Comparison of ENCODE assay signal across 27 cellular contexts in the genomic region with DNA sequence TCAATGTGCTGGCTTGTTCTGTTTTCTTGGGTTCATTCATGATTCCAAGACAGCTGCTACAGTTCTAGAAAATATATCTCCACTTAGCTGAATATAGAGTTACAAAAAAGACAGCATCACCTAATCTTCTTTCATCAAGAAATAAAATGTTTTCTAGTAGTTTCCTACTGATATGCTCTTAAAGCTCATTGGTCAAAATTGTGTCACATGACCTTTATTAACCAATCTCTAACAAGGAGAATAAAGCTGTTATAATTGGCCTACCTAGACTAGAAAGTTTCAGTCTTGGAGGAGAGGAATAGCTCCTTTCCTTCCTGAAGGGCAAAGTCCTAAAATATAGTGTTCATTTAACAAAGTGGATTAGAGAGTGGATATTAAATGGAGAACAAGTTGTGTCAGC. TPM values are rescaled to one million over a fixed set of nuclear protein-coding genes. Genes with fewer than 3 reads are reported as not detected.
"Had no signal": no experiment of that assay in that cellular context is flagged by ENCODE, and none has a peak within 500 bp of the region (broad histone marks: within the 10 kb centered on the region; RNA-seq: fewer than 3 reads in every experiment).

No MANE protein-coding gene starts in this region.

- FAIRE-seq: small intestine had no signal

- ATAC-seq: natural killer cell; psoas muscle; right cardiac atrium; right lobe of liver; stimulated activated effector memory CD8-positive, alpha-beta T cell treated with anti-CD3 and anti-CD28 coated beads, Interleukin-12 subunit alpha, Interleukin-12 subunit beta, amount 100 ng/mL, for 72 hours; stimulated activated naive B cell treated with anti-CD40 and anti-IgM and Interleukin-4, amounts not matched to agents 10 μg/mL and 1 μg/mL and 100 μg/mL, for 72 hours; upper lobe of right lung had no signal

- H3K4me3 ChIP-seq: neural progenitor cell, ovary, psoas muscle, right lobe of liver, sigmoid colon, stomach, testis, tibial artery, transverse colon, upper lobe of right lung, vagina had no signal

- H3K4me1 ChIP-seq: parathyroid adenoma, psoas muscle, right lobe of liver, testis, upper lobe of right lung, vagina had no signal

- H3K27ac Mint-ChIP-seq: natural killer cell; progenitor cell of endocrine pancreas; stimulated activated effector memory CD8-positive, alpha-beta T cell treated with anti-CD3 and anti-CD28 coated beads, Interleukin-12 subunit alpha, Interleukin-12 subunit beta, amount 100 ng/mL, for 72 hours; stimulated activated naive B cell treated with anti-CD40 and anti-IgM and Interleukin-4, amounts not matched to agents 10 μg/mL and 1 μg/mL and 100 μg/mL, for 72 hours; stimulated activated naive CD8-positive, alpha-beta T cell treated with anti-CD3 and anti-CD28 coated beads, Interleukin-15, Interleukin-2, amounts not matched to agents 100 ng/mL and 50 ng/mL, for 24 hours; type B pancreatic cell had no signal

- H3K4me1 Mint-ChIP-seq: natural killer cell; stimulated activated effector memory CD8-positive, alpha-beta T cell treated with anti-CD3 and anti-CD28 coated beads, Interleukin-12 subunit alpha, Interleukin-12 subunit beta, amount 100 ng/mL, for 72 hours; stimulated activated naive B cell treated with anti-CD40 and anti-IgM and Interleukin-4, amounts not matched to agents 10 μg/mL and 1 μg/mL and 100 μg/mL, for 72 hours had no signal

- H3K79me2 ChIP-seq: parathyroid adenoma had no signal

- H3K27me3 ChIP-seq: neural progenitor cell, ovary, right lobe of liver, sigmoid colon, stomach, testis, tibial artery, transverse colon, upper lobe of right lung, vagina had no signal

- H2AFZ ChIP-seq: neural progenitor cell, parathyroid adenoma had no signal

- H3K36me3 ChIP-seq: neural progenitor cell, ovary, right lobe of liver, sigmoid colon, stomach, tibial artery, transverse colon, upper lobe of right lung, vagina had no signal

- H3K36me3 Mint-ChIP-seq: natural killer cell; stimulated activated effector memory CD8-positive, alpha-beta T cell treated with anti-CD3 and anti-CD28 coated beads, Interleukin-12 subunit alpha, Interleukin-12 subunit beta, amount 100 ng/mL, for 72 hours; stimulated activated naive B cell treated with anti-CD40 and anti-IgM and Interleukin-4, amounts not matched to agents 10 μg/mL and 1 μg/mL and 100 μg/mL, for 72 hours had no signal

- H3K4me3 Mint-ChIP-seq: natural killer cell; neural progenitor cell; stimulated activated effector memory CD8-positive, alpha-beta T cell treated with anti-CD3 and anti-CD28 coated beads, Interleukin-12 subunit alpha, Interleukin-12 subunit beta, amount 100 ng/mL, for 72 hours; stimulated activated naive B cell treated with anti-CD40 and anti-IgM and Interleukin-4, amounts not matched to agents 10 μg/mL and 1 μg/mL and 100 μg/mL, for 72 hours; stimulated activated naive CD8-positive, alpha-beta T cell treated with anti-CD3 and anti-CD28 coated beads, Interleukin-15, Interleukin-2, amounts not matched to agents 100 ng/mL and 50 ng/mL, for 24 hours; type B pancreatic cell had no signal

- H3K27ac ChIP-seq: ovary, parathyroid adenoma, psoas muscle, right lobe of liver, testis, tibial artery, upper lobe of right lung, vagina had no signal

- H3K27me3 Mint-ChIP-seq: progenitor cell of endocrine pancreas; stimulated activated naive B cell treated with anti-CD40 and anti-IgM and Interleukin-4, amounts not matched to agents 10 μg/mL and 1 μg/mL and 100 μg/mL, for 72 hours; stimulated activated naive CD8-positive, alpha-beta T cell treated with anti-CD3 and anti-CD28 coated beads, Interleukin-15, Interleukin-2, amounts not matched to agents 100 ng/mL and 50 ng/mL, for 24 hours; type B pancreatic cell had no signal

- H3K9ac ChIP-seq: neural progenitor cell, parathyroid adenoma had no signal

- DNase-seq: natural killer cell; occipital lobe; ovary; posterior cingulate gyrus; psoas muscle; right cardiac atrium; right lobe of liver; sigmoid colon; small intestine; stimulated activated CD4-positive, alpha-beta T cell treated with anti-CD3 and anti-CD28 coated beads, Interleukin-15, amount 100 ng/mL, for 24 hours; stimulated activated CD4-positive, alpha-beta T cell treated with anti-CD3 and anti-CD28 coated beads, Interleukin-2, amount 100 ng/mL, for 24 hours; stimulated activated CD4-positive, alpha-beta T cell treated with anti-CD3 and anti-CD28 coated beads, Interleukin-2, amount 100 ng/mL, for 48 hours; stimulated activated CD4-positive, alpha-beta T cell treated with anti-CD3 and anti-CD28 coated beads, Interleukin-4, amount 100 ng/mL, for 24 hours; stimulated activated naive B cell treated with anti-CD40 and anti-IgM and Interleukin-4, amounts not matched to agents 10 μg/mL and 1 μg/mL and 100 μg/mL, for 72 hours; stimulated activated naive CD4-positive, alpha-beta T cell treated with Interleukin-2 at 50 U/mL for 16 hours; stomach; testis; tibial artery; transverse colon; upper lobe of right lung had no signal

- H3K9me3 ChIP-seq: ovary, psoas muscle, right lobe of liver, sigmoid colon, stomach, testis, tibial artery, transverse colon, upper lobe of right lung, vagina had no signal

RNA-seq across cellular contexts. Expression of gene PCDH18, which starts 8.1 kb away (rescaled TPM):
- total RNA-seq: natural killer cell had no signal
